Comparison of ENCODE assay signal across 2 cellular contexts in the genomic region with DNA sequence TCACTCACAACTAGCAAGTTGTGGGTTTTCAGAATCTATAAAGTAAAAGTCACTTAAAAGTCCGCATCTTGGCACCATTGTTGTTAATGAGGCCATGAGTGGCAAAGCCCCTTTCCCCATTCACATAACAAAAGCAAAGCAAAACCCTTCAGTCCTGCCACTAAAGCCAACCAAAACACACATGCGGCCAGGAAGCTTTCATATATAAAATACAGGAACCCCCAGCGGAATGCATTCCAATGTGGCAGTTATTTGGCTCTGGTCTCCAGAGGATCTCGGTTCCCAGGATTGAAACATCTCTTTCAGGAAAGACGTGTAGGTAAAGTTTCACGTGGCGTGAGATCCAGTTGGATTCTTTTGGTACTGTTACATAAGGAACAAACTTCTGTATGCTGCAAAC.
TF ChIP-seq lines count a peak whose summit lies in the region.

No MANE protein-coding gene starts in this region.

TF ChIP-seq in endothelial cell of umbilical vein, 7 proteins besides CTCF, POLR2A, EP300 and RAD21:
- TF ChIP-seq POLR2AphosphoS5 (IDR thresholded peaks at IDR 0.05; ENCODE audit: insufficient read depth, low read depth, low read length): no peak
- TF ChIP-seq GATA2 (IDR thresholded peaks at IDR 0.05; ENCODE audit: insufficient read depth, insufficient read length, low read depth, low read length): no peak
- no peak for TF ChIP-seq EZH2 (IDR thresholded peaks at IDR 0.05; ENCODE audit: borderline replicate concordance, low read depth, low read length, severe bottlenecking)
- no peak for TF ChIP-seq FOS (IDR thresholded peaks at IDR 0.05; ENCODE audit: borderline replicate concordance, insufficient read depth, low read length)

TF ChIP-seq in SK-N-SH, 30 proteins besides CTCF, POLR2A, EP300 and RAD21:
- TF ChIP-seq RXRA (IDR thresholded peaks at IDR 0.05; ENCODE audit: borderline replicate concordance, low read depth): no peak
- TF ChIP-seq FOSL2 (IDR thresholded peaks at IDR 0.05; ENCODE audit: borderline replicate concordance, low read depth): no peak
- TF ChIP-seq, protein P1, sequence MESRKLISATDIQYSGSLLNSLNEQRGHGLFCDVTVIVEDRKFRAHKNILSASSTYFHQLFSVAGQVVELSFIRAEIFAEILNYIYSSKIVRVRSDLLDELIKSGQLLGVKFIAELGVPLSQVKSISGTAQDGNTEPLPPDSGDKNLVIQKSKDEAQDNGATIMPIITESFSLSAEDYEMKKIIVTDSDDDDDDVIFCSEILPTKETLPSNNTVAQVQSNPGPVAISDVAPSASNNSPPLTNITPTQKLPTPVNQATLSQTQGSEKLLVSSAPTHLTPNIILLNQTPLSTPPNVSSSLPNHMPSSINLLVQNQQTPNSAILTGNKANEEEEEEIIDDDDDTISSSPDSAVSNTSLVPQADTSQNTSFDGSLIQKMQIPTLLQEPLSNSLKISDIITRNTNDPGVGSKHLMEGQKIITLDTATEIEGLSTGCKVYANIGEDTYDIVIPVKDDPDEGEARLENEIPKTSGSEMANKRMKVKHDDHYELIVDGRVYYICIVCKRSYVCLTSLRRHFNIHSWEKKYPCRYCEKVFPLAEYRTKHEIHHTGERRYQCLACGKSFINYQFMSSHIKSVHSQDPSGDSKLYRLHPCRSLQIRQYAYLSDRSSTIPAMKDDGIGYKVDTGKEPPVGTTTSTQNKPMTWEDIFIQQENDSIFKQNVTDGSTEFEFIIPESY (IDR thresholded peaks at IDR 0.05; ENCODE audit: borderline replicate concordance, low read depth): no peak
- TF ChIP-seq, protein P2, sequence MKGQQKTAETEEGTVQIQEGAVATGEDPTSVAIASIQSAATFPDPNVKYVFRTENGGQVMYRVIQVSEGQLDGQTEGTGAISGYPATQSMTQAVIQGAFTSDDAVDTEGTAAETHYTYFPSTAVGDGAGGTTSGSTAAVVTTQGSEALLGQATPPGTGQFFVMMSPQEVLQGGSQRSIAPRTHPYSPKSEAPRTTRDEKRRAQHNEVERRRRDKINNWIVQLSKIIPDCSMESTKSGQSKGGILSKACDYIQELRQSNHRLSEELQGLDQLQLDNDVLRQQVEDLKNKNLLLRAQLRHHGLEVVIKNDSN (IDR thresholded peaks at IDR 0.05; ENCODE audit: borderline replicate concordance, low read depth): no peak
- TF ChIP-seq RFX5 (IDR thresholded peaks at IDR 0.05; ENCODE audit: low read length): no peak
- no peak for TF ChIP-seq FOXM1 (IDR thresholded peaks at IDR 0.05; ENCODE audit: low read depth)
- no peak for TF ChIP-seq SIN3A (IDR thresholded peaks at IDR 0.05; ENCODE audit: borderline replicate concordance, low read depth, low read length)
- no peak for TF ChIP-seq EZH2phosphoT487 (IDR thresholded peaks at IDR 0.05; ENCODE audit: borderline replicate concordance, low read depth)
- no peak for TF ChIP-seq GABPA (IDR thresholded peaks at IDR 0.05; ENCODE audit: low read depth)
- no peak for TF ChIP-seq TCF12 (IDR thresholded peaks at IDR 0.05)
- TF ChIP-seq RCOR1 (IDR thresholded peaks at IDR 0.05; ENCODE audit: low read length): no peak
- no peak for TF ChIP-seq JUND (IDR thresholded peaks at IDR 0.05)
